In genomic region chr2:150528861-150529801, GRCh38 we compare ENCODE assay signal across 8 cellular contexts. TPM values are rescaled to one million over a fixed set of nuclear protein-coding genes. Genes with fewer than 3 reads are reported as not detected.
DNase-seq lines count a peak whose midpoint lies in the region; ATAC-seq and TF ChIP-seq lines count a peak whose summit lies in the region.

No MANE protein-coding gene starts in this region.

- H3K79me2 ChIP-seq in mammary epithelial cell (ENCODE audit: insufficient read depth, low read length), result no peaks in the 10 kb centered on the region

- in situ Hi-C loops in ACHN (cut with HindIII; ENCODE audit: low pct_ligation_motif_present, low pct_unique_long_range_greater_than_20kb, low sequenced_read_pairs) (no loop called here), mammary epithelial cell (cut with MboI; ENCODE audit: low sequenced_read_pairs in 2 of 2) (loop anchor here in 1 of 2 donors (5.0 kb wide), 1 partner anchor 42 kb away; the partner anchor contains the start of gene RND3)

- peak overlapping the region; percentile 32 for H2AFZ ChIP-seq in mammary epithelial cell (ENCODE audit: low read depth, low read length)

- no peak overlapping the region for H3K4me3 ChIP-seq in mammary epithelial cell (replicated peaks in 1 of 3; ENCODE audit: insufficient read depth in 1 of 3, low read depth in 2 of 3, low read length in 3 of 3)
- no peak overlapping the region for H3K4me3 ChIP-seq in suprapubic skin

- peak overlapping the region; percentile 66 for H3K9ac ChIP-seq in mammary epithelial cell (ENCODE audit: insufficient read depth, low read length)

- H3K4me2 ChIP-seq in mammary epithelial cell (ENCODE audit: insufficient read depth, low read depth, low read length), result peak overlapping the region; percentile 64

- TSS peak; percentile 80 for BruUV-seq in mammary epithelial cell (replicated peaks; lab: Mats Ljungman, UMichigan)

- H3K9me3 Mint-ChIP-seq in activated CD8-positive, alpha-beta T cell treated with anti-CD3 and anti-CD28 coated beads, Interleukin-2, amount 10 ng/mL, durations not matched to agents 7 days and 5 days (ENCODE audit: insufficient read depth), result no peaks in the 10 kb centered on the region

- TF ChIP-seq POLR2A in suprapubic skin (IDR thresholded peaks at IDR 0.05), result no peak

- H3K27me3 ChIP-seq in mammary epithelial cell (ENCODE audit: insufficient read depth, low read length) (no peaks in the 10 kb centered on the region), suprapubic skin (no peaks in the 10 kb centered on the region)

- H3K36me3 ChIP-seq in mammary epithelial cell (ENCODE audit: insufficient read depth, low read length) (no peaks in the 10 kb centered on the region), suprapubic skin (no peaks in the 10 kb centered on the region)

- ATAC-seq in HG03442 (IDR thresholded peaks at IDR 0.05; ENCODE audit: unreplicated experiment), result peak; percentile 97
- ATAC-seq in activated CD8-positive, alpha-beta T cell treated with anti-CD3 and anti-CD28 coated beads, Interleukin-2, amount 10 ng/mL, durations not matched to agents 7 days and 5 days, result no peak

- intact Hi-C loops in mammary epithelial cell (cut with micrococcal nuclease), result loop anchor here (1.0 kb wide), 2 partner anchors 42 to 81 kb away; partner anchors contain the start of gene RND3

- H3K4me1 ChIP-seq in mammary epithelial cell (ENCODE audit: insufficient read depth, low read length), result peaks cover 54% of the 10 kb centered on the region
- peaks cover 46% of the 10 kb centered on the region for H3K4me1 ChIP-seq in suprapubic skin

- 30% methylated on average over 5 of the region's 5 CpGs for WGBS in mammary epithelial cell (ENCODE audit: low coverage, missing lambda C conversion rate)
- 24% methylated on average over 5 of the region's 5 CpGs for WGBS in suprapubic skin

- no peak for TF ChIP-seq EP300 in suprapubic skin (IDR thresholded peaks at IDR 0.05)

- H3K36me3 Mint-ChIP-seq in activated CD8-positive, alpha-beta T cell treated with anti-CD3 and anti-CD28 coated beads, Interleukin-2, amount 10 ng/mL, durations not matched to agents 7 days and 5 days (ENCODE audit: low read depth), result no peaks in the 10 kb centered on the region

- H3K27ac ChIP-seq in mammary epithelial cell (ENCODE audit: insufficient read depth, low read depth, low read length) (peak overlapping the region; percentile 95), suprapubic skin (peak overlapping the region; percentile 38)

- H3K9me3 ChIP-seq in mammary epithelial cell (replicated peaks; ENCODE audit: insufficient read depth, low read length), result no peaks in the 10 kb centered on the region
- H3K9me3 ChIP-seq in suprapubic skin, result no peaks in the 10 kb centered on the region

- CTCF ChIA-PET in mammary epithelial cell (lab: Charles Lee; ENCODE audit: low non-redundant PET), result interaction anchor here (0.6 kb wide), 1 partner anchor 91 kb away, joined by 5 read pairs; no protein-coding TSS in a partner anchor
- CTCF ChIA-PET in activated CD8-positive, alpha-beta T cell treated with anti-CD3 and anti-CD28 coated beads, Interleukin-2, amount 10 ng/mL, durations not matched to agents 7 days and 5 days (lab: Charles Lee), result no interaction called here

- no peaks in the 10 kb centered on the region for H3K4me1 Mint-ChIP-seq in activated CD8-positive, alpha-beta T cell treated with anti-CD3 and anti-CD28 coated beads, Interleukin-2, amount 10 ng/mL, durations not matched to agents 7 days and 5 days (ENCODE audit: low read depth)

- dilution Hi-C loops in mammary epithelial cell (cut with HindIII; ENCODE audit: low sequenced_read_pairs), result no loop called here

- H4K20me1 ChIP-seq in mammary epithelial cell (ENCODE audit: insufficient read depth, low read length), result no peaks in the 10 kb centered on the region

- TF ChIP-seq CTCF in GM20000 (IDR thresholded peaks at IDR 0.05; ENCODE audit: extremely low read depth, missing control alignments) (no peak), mammary epithelial cell (conservative IDR thresholded peaks at IDR 0.05 in 1 of 2, IDR thresholded peaks at IDR 0.05 in 1 of 2; ENCODE audit: extremely low read depth in 1 of 2, insufficient read depth in 1 of 2, low read depth in 1 of 2, low read length in 2 of 2) (no peak), suprapubic skin (IDR thresholded peaks at IDR 0.05) (no peak)

- no peak overlapping the region for H3K27ac Mint-ChIP-seq in activated CD8-positive, alpha-beta T cell treated with anti-CD3 and anti-CD28 coated beads, Interleukin-2, amount 10 ng/mL, durations not matched to agents 7 days and 5 days

- H3K27me3 Mint-ChIP-seq in activated CD8-positive, alpha-beta T cell treated with anti-CD3 and anti-CD28 coated beads, Interleukin-2, amount 10 ng/mL, durations not matched to agents 7 days and 5 days (ENCODE audit: low read depth), result no peaks in the 10 kb centered on the region

- POLR2A ChIA-PET in activated CD8-positive, alpha-beta T cell treated with anti-CD3 and anti-CD28 coated beads, Interleukin-2, amount 10 ng/mL, durations not matched to agents 7 days and 5 days (lab: Charles Lee), result no interaction called here

- DNase-seq in ACHN (peak; percentile 68), GM20000 (ENCODE audit: low spot score) (peak; percentile 27), mammary epithelial cell (peak; percentile 95), suprapubic skin (ENCODE audit: low spot score in 2 of 2) (no peak), hypothalamus (lab: John Stamatoyannopoulos, UW) (no peak)
- no peak for DNase-seq in activated naive CD4-positive, alpha-beta T cell treated with Interleukin-2 at 50 U/mL for 16 hours
- no peak for DNase-seq in activated CD8-positive, alpha-beta T cell treated with anti-CD3 and anti-CD28 coated beads, Interleukin-2, amount 10 ng/mL, durations not matched to agents 7 days and 5 days

- no peak overlapping the region for H3K4me3 Mint-ChIP-seq in activated CD8-positive, alpha-beta T cell treated with anti-CD3 and anti-CD28 coated beads, Interleukin-2, amount 10 ng/mL, durations not matched to agents 7 days and 5 days

RNA-seq across cellular contexts. Expression of gene RND3, which starts 41.7 kb away (rescaled TPM):
- 100 to 1,000 TPM; 146 to 178 TPM for total RNA-seq in mammary epithelial cell
- polyA plus RNA-seq in mammary epithelial cell, result 28.6 TPM
- polyA minus RNA-seq in mammary epithelial cell, result 243 TPM
- total RNA-seq in suprapubic skin, result 10 to 100 TPM; 45.7 to 65.3 (median 56.9) TPM
- total RNA-seq in activated CD8-positive, alpha-beta T cell treated with anti-CD3 and anti-CD28 coated beads, Interleukin-2, amount 10 ng/mL, durations not matched to agents 7 days and 5 days, result not detected

Comparison
In these comparisons a context has a peak if more than half of its experiments do, and no peak if none do; other contexts are left out.
1. DNase-seq: peak in ACHN (single experiment), GM20000 (single experiment) and mammary epithelial cell (single experiment); none in suprapubic skin (0 of 2), activated naive CD4-positive, alpha-beta T cell treated with Interleukin-2 at 50 U/mL for 16 hours (single experiment), activated CD8-positive, alpha-beta T cell treated with anti-CD3 and anti-CD28 coated beads, Interleukin-2, amount 10 ng/mL, durations not matched to agents 7 days and 5 days (single experiment) and hypothalamus (0 of 51).
2. RNA of gene RND3, which starts 41.7 kb away (total RNA-seq): 146 to 178 TPM in mammary epithelial cell and 45.7 to 65.3 TPM in suprapubic skin; not detected in activated CD8-positive, alpha-beta T cell treated with anti-CD3 and anti-CD28 coated beads, Interleukin-2, amount 10 ng/mL, durations not matched to agents 7 days and 5 days; every median in the first group is over 10 times any median in the second.